ENCODE assay signal across 16 cellular contexts in genomic region chr2:236656166-236656565, GRCh38.
A peak's percentile ranks its signal among the peaks of the same experiment; 100 is the strongest.
DNase-seq lines count a peak whose midpoint lies in the region; ATAC-seq lines count a peak whose summit lies in the region.
"Had no signal": no experiment of that assay in that cellular context is flagged by ENCODE, and none has a peak within 500 bp of the region (broad histone marks: within the 10 kb centered on the region; RNA-seq: fewer than 3 reads in every experiment).

No MANE protein-coding gene starts in this region.

- H3K4me3 Mint-ChIP-seq in activated CD8-positive, alpha-beta memory T cell treated with anti-CD3 and anti-CD28 coated beads, Interleukin-2, amount 10 ng/mL, durations not matched to agents 7 days and 5 days = no peak overlapping the region
- no peak overlapping the region for H3K4me3 Mint-ChIP-seq in stimulated activated effector memory CD8-positive, alpha-beta T cell treated with anti-CD3 and anti-CD28 coated beads, Interleukin-12 subunit alpha, Interleukin-12 subunit beta, amount 100 ng/mL, for 72 hours
- H3K4me3 Mint-ChIP-seq: CD8-positive, alpha-beta memory T cell had no signal

- no peak overlapping the region for H3K27ac Mint-ChIP-seq in activated CD8-positive, alpha-beta memory T cell treated with anti-CD3 and anti-CD28 coated beads, Interleukin-2, amount 10 ng/mL, durations not matched to agents 7 days and 5 days
- no peak overlapping the region for H3K27ac Mint-ChIP-seq in stimulated activated effector memory CD8-positive, alpha-beta T cell treated with anti-CD3 and anti-CD28 coated beads, Interleukin-12 subunit alpha, Interleukin-12 subunit beta, amount 100 ng/mL, for 72 hours

- H3K4me1 Mint-ChIP-seq in activated CD8-positive, alpha-beta memory T cell treated with anti-CD3 and anti-CD28 coated beads, Interleukin-2, amount 10 ng/mL, durations not matched to agents 7 days and 5 days = no peaks in the 10 kb centered on the region
- H3K4me1 Mint-ChIP-seq in stimulated activated effector memory CD8-positive, alpha-beta T cell treated with anti-CD3 and anti-CD28 coated beads, Interleukin-12 subunit alpha, Interleukin-12 subunit beta, amount 100 ng/mL, for 72 hours = no peaks in the 10 kb centered on the region
- H3K4me1 Mint-ChIP-seq: CD8-positive, alpha-beta memory T cell had no signal

- H3K9me3 Mint-ChIP-seq in activated CD8-positive, alpha-beta memory T cell treated with anti-CD3 and anti-CD28 coated beads, Interleukin-2, amount 10 ng/mL, durations not matched to agents 7 days and 5 days (ENCODE audit: low read depth) = no peaks in the 10 kb centered on the region
- no peaks in the 10 kb centered on the region for H3K9me3 Mint-ChIP-seq in stimulated activated effector memory CD8-positive, alpha-beta T cell treated with anti-CD3 and anti-CD28 coated beads, Interleukin-12 subunit alpha, Interleukin-12 subunit beta, amount 100 ng/mL, for 72 hours
- H3K9me3 Mint-ChIP-seq: CD8-positive, alpha-beta memory T cell had no signal

- H3K27me3 Mint-ChIP-seq in activated CD8-positive, alpha-beta memory T cell treated with anti-CD3 and anti-CD28 coated beads, Interleukin-2, amount 10 ng/mL, durations not matched to agents 7 days and 5 days = peaks cover 22% of the 10 kb centered on the region

- CTCF ChIA-PET in activated CD8-positive, alpha-beta memory T cell treated with anti-CD3 and anti-CD28 coated beads, Interleukin-2, amount 10 ng/mL, durations not matched to agents 7 days and 5 days (lab: Charles Lee) = no interaction called here

- no peaks in the 10 kb centered on the region for H3K36me3 Mint-ChIP-seq in activated CD8-positive, alpha-beta memory T cell treated with anti-CD3 and anti-CD28 coated beads, Interleukin-2, amount 10 ng/mL, durations not matched to agents 7 days and 5 days
- no peaks in the 10 kb centered on the region for H3K36me3 Mint-ChIP-seq in stimulated activated effector memory CD8-positive, alpha-beta T cell treated with anti-CD3 and anti-CD28 coated beads, Interleukin-12 subunit alpha, Interleukin-12 subunit beta, amount 100 ng/mL, for 72 hours
- H3K36me3 Mint-ChIP-seq: CD8-positive, alpha-beta memory T cell had no signal

- DNase-seq in activated CD8-positive, alpha-beta memory T cell treated with anti-CD3 and anti-CD28 coated beads, Interleukin-2, amount 50 U/mL, for 48 hours = peak; percentile 32
- no peak for DNase-seq in activated CD8-positive, alpha-beta memory T cell treated with anti-CD3 and anti-CD28 coated beads, Interleukin-2, amount 10 ng/mL, durations not matched to agents 7 days and 5 days
- DNase-seq in ecto neural progenitor cell (ENCODE audit: low spot score) (peak; percentile 18), mucosa of gallbladder (ENCODE audit: low spot score) (peak; percentile 3), NCI-H2081 treated with DMSO at 0.1 percent for 48 hours (lab: John Stamatoyannopoulos, UW) (no peak), NCI-H187 (lab: John Stamatoyannopoulos, UW) (no peak)
- DNase-seq in stimulated activated effector memory CD8-positive, alpha-beta T cell treated with anti-CD3 and anti-CD28 coated beads, Interleukin-12 subunit alpha, Interleukin-12 subunit beta, amount 100 ng/mL, for 72 hours (ENCODE audit: low spot score in 2 of 2) = no peak
- DNase-seq: 8988T; AML-193; Caco-2; CD8-positive, alpha-beta memory T cell; DND-41; GDM1; GM23248 had no signal

- ATAC-seq in activated CD8-positive, alpha-beta memory T cell treated with anti-CD3 and anti-CD28 coated beads, Interleukin-2, amount 10 ng/mL, durations not matched to agents 7 days and 5 days = no peak
- ATAC-seq in stimulated activated effector memory CD8-positive, alpha-beta T cell treated with anti-CD3 and anti-CD28 coated beads, Interleukin-12 subunit alpha, Interleukin-12 subunit beta, amount 100 ng/mL, for 72 hours = peak; percentile 13
- no peak for ATAC-seq in GM18909 (IDR thresholded peaks at IDR 0.05; ENCODE audit: poor library complexity, unreplicated experiment)
- ATAC-seq: HCT116 had no signal

Comparison
In these comparisons a context has a peak if more than half of its experiments do, and no peak if none do; other contexts are left out.
1. DNase-seq: peak in activated CD8-positive, alpha-beta memory T cell treated with anti-CD3 and anti-CD28 coated beads, Interleukin-2, amount 50 U/mL, for 48 hours (single experiment), ecto neural progenitor cell (single experiment) and mucosa of gallbladder (single experiment); none in activated CD8-positive, alpha-beta memory T cell treated with anti-CD3 and anti-CD28 coated beads, Interleukin-2, amount 10 ng/mL, durations not matched to agents 7 days and 5 days (single experiment), stimulated activated effector memory CD8-positive, alpha-beta T cell treated with anti-CD3 and anti-CD28 coated beads, Interleukin-12 subunit alpha, Interleukin-12 subunit beta, amount 100 ng/mL, for 72 hours (0 of 2), NCI-H2081 treated with DMSO at 0.1 percent for 48 hours (single experiment) and NCI-H187 (0 of 2).